18 cellular contexts compared by ENCODE assay signal in genomic region chr18:23317975-23318675, GRCh38.
DNase-seq lines count a peak whose midpoint lies in the region; ATAC-seq, FAIRE-seq and TF ChIP-seq lines count a peak whose summit lies in the region.
"Had no signal": no experiment of that assay in that cellular context is flagged by ENCODE, and none has a peak within 500 bp of the region (broad histone marks: within the 10 kb centered on the region; RNA-seq: fewer than 3 reads in every experiment).

No MANE protein-coding gene starts in this region.

- no peak overlapping the region for H3K9ac ChIP-seq in astrocyte (ENCODE audit: low read length)

- no peaks in the 10 kb centered on the region for H3K79me2 ChIP-seq in astrocyte (ENCODE audit: insufficient read depth, low read length)

- intact Hi-C loops in thyroid gland (cut with DNase I): no loop called here

- peaks cover 5% of the 10 kb centered on the region for H3K36me3 Mint-ChIP-seq in astrocyte (ENCODE audit: low read depth, unreplicated experiment)

- no peak for ATAC-seq in HG02973 (IDR thresholded peaks at IDR 0.05; ENCODE audit: unreplicated experiment)
- ATAC-seq in HG03045 (IDR thresholded peaks at IDR 0.05; ENCODE audit: unreplicated experiment): no peak
- ATAC-seq: gastrocnemius medialis; stimulated activated memory B cell treated with anti-CD40 and anti-IgM and Interleukin-4, amounts not matched to agents 10 μg/mL and 1 μg/mL and 100 μg/mL, for 72 hours had no signal

- no peak overlapping the region for H3K4me3 Mint-ChIP-seq in astrocyte (ENCODE audit: unreplicated experiment)
- H3K4me3 Mint-ChIP-seq: stimulated activated memory B cell treated with anti-CD40 and anti-IgM and Interleukin-4, amounts not matched to agents 10 μg/mL and 1 μg/mL and 100 μg/mL, for 72 hours had no signal

- FAIRE-seq in astrocyte (lab: Jason Lieb, UNC): peak; percentile 86
- FAIRE-seq: GM12892, islet of Langerhans had no signal

- peak overlapping the region; percentile 66 for H3K27ac Mint-ChIP-seq in astrocyte (ENCODE audit: unreplicated experiment)
- H3K27ac Mint-ChIP-seq: stimulated activated memory B cell treated with anti-CD40 and anti-IgM and Interleukin-4, amounts not matched to agents 10 μg/mL and 1 μg/mL and 100 μg/mL, for 72 hours had no signal

- peaks cover 7% of the 10 kb centered on the region for H3K9me3 ChIP-seq in astrocyte (ENCODE audit: insufficient read depth, low read depth, low read length)
- no peaks in the 10 kb centered on the region for H3K9me3 ChIP-seq in thyroid gland
- H3K9me3 ChIP-seq: gastrocnemius medialis had no signal

- H3K36me3 ChIP-seq in astrocyte (ENCODE audit: insufficient read depth, low read length) (no peaks in the 10 kb centered on the region), thyroid gland (no peaks in the 10 kb centered on the region)
- H3K36me3 ChIP-seq: gastrocnemius medialis had no signal

- H3K4me2 ChIP-seq in astrocyte (ENCODE audit: low read length): peak overlapping the region; percentile 60

- no peak overlapping the region for H3K4me3 ChIP-seq in astrocyte (ENCODE audit: insufficient read depth, low read depth, low read length)
- H3K4me3 ChIP-seq in thyroid gland (replicated peaks in 1 of 3): no peak overlapping the region
- H3K4me3 ChIP-seq: gastrocnemius medialis had no signal

- no peak overlapping the region for H2AFZ ChIP-seq in astrocyte (ENCODE audit: low read depth, low read length)

- peak overlapping the region; percentile 10 for H3K27ac ChIP-seq in astrocyte (ENCODE audit: low read depth, low read length)
- H3K27ac ChIP-seq in thyroid gland: no peak overlapping the region
- H3K27ac ChIP-seq: gastrocnemius medialis had no signal

- H3K4me1 ChIP-seq in astrocyte (ENCODE audit: insufficient read depth, low read length): peaks cover 13% of the 10 kb centered on the region
- peaks cover 0 to under 1% of the 10 kb centered on the region in 2 donors for H3K4me1 ChIP-seq in thyroid gland
- H3K4me1 ChIP-seq: gastrocnemius medialis had no signal

- H3K27me3 Mint-ChIP-seq in astrocyte (ENCODE audit: low read depth, unreplicated experiment): no peaks in the 10 kb centered on the region
- H3K27me3 Mint-ChIP-seq: stimulated activated memory B cell treated with anti-CD40 and anti-IgM and Interleukin-4, amounts not matched to agents 10 μg/mL and 1 μg/mL and 100 μg/mL, for 72 hours had no signal

- peaks cover 3% of the 10 kb centered on the region for H3K9me3 Mint-ChIP-seq in astrocyte (ENCODE audit: unreplicated experiment)
- H3K9me3 Mint-ChIP-seq: stimulated activated memory B cell treated with anti-CD40 and anti-IgM and Interleukin-4, amounts not matched to agents 10 μg/mL and 1 μg/mL and 100 μg/mL, for 72 hours had no signal

- DNase-seq in AG08396 (ENCODE audit: low spot score) (peak; percentile 23), LHCN-M2 (ENCODE audit: low read depth) (peak; percentile 93), astrocyte (ENCODE audit: low read depth) (peak; percentile 88), hepatic stellate cell (ENCODE audit: low spot score) (peak; percentile 29), thyroid gland (no peak), NCI-H524 (lab: John Stamatoyannopoulos, UW) (no peak)
- DNase-seq: activated CD4-positive, alpha-beta T cell treated with anti-CD3 and anti-CD28 coated beads, Interleukin-2, amount 50 U/mL, for 4 hours; activated gamma-delta T cell; AML-193; DMS53; gastrocnemius medialis; GOT3; stimulated activated CD4-positive, alpha-beta T cell treated with anti-CD3 and anti-CD28 coated beads, Interleukin-2, amount 100 ng/mL, for 48 hours had no signal

- H3K27me3 ChIP-seq in astrocyte (ENCODE audit: insufficient read depth, low read length): no peaks in the 10 kb centered on the region
- no peaks in the 10 kb centered on the region for H3K27me3 ChIP-seq in thyroid gland
- H3K27me3 ChIP-seq: gastrocnemius medialis had no signal

- no peaks in the 10 kb centered on the region for H4K20me1 ChIP-seq in astrocyte (ENCODE audit: insufficient read depth, low read length)

- peaks cover 42% of the 10 kb centered on the region for H3K4me1 Mint-ChIP-seq in astrocyte (ENCODE audit: low read depth, unreplicated experiment)

- no peak for TF ChIP-seq CTCF in astrocyte (IDR thresholded peaks at IDR 0.05; ENCODE audit: insufficient read depth, low read depth, low read length)
- TF ChIP-seq CTCF in thyroid gland (IDR thresholded peaks at IDR 0.05): no peak

- no peak for TF ChIP-seq POLR2A in thyroid gland (IDR thresholded peaks at IDR 0.05)

- 90 to 92% methylated on average over 5 of the region's 5 CpGs for WGBS in thyroid gland, 2 donors

Comparison
In these comparisons a context has a peak if more than half of its experiments do, and no peak if none do; other contexts are left out.
1. DNase-seq: peak in AG08396 (single experiment), LHCN-M2 (single experiment), astrocyte (single experiment) and hepatic stellate cell (single experiment); none in thyroid gland (0 of 2) and NCI-H524 (0 of 2).